ENCODE assay signal across 11 cellular contexts in the genomic region with DNA sequence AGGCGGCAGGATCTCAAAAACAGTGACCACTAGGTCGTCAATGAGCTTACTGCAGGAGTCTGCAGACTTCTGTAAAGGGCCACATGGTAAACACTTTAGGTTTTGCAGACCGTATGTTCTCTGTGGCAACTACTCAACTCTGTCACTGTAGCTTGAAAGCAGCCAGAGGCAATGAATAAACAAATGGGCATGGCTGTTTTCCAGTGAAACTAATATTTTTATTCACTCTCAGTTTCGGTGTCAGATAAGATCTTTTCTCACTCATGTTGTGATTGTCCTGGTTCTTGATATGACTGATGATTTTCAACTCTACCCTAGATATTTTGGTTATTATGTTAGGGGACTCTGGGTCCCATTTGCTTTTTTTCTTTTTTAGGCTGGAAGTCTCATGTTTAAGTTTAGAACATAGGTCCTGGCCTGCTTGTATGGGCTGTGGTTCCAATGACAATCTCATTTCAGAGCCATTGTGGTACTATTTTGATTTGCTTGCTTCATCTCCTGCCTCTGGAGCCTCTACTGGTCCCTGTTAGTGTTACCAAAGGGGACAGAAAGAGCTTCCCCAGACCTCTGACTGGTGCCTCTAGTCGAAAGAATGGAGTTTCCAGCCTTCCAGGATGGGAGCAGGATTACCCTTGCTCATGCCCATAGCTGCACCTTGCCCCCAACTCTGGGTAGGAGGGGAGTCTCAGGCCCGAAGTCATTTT.
DNase-seq lines count a peak whose midpoint lies in the region; ATAC-seq and TF ChIP-seq lines count a peak whose summit lies in the region.
"Had no signal": no experiment of that assay in that cellular context is flagged by ENCODE, and none has a peak within 500 bp of the region (broad histone marks: within the 10 kb centered on the region; RNA-seq: fewer than 3 reads in every experiment).

No MANE protein-coding gene starts in this region.

- no peaks in the 10 kb centered on the region for H3K27me3 ChIP-seq in CD8-positive, alpha-beta T cell (ENCODE audit: insufficient read depth, low read length)

- no peaks in the 10 kb centered on the region for H3K36me3 ChIP-seq in CD8-positive, alpha-beta T cell (ENCODE audit: insufficient read depth, low read length)

- H3K36me3 Mint-ChIP-seq in activated CD8-positive, alpha-beta T cell treated with anti-CD3 and anti-CD28 coated beads, Interleukin-2, amount 10 ng/mL, durations not matched to agents 7 days and 5 days (ENCODE audit: low read depth): no peaks in the 10 kb centered on the region
- no peaks in the 10 kb centered on the region for H3K36me3 Mint-ChIP-seq in CD8-positive, alpha-beta T cell
- H3K36me3 Mint-ChIP-seq in T-cell: no peaks in the 10 kb centered on the region

- H3K4me3 ChIP-seq in CD8-positive, alpha-beta T cell (ENCODE audit: low read depth, low read length): no peak overlapping the region

- no peaks in the 10 kb centered on the region for H3K9me3 ChIP-seq in CD8-positive, alpha-beta T cell (ENCODE audit: low read length)

- DNase-seq in activated CD8-positive, alpha-beta T cell treated with anti-CD3 and anti-CD28 coated beads, Interleukin-2, amount 10 ng/mL, durations not matched to agents 7 days and 5 days: no peak
- DNase-seq in CD8-positive, alpha-beta T cell: no peak
- DNase-seq in stimulated activated naive CD4-positive, alpha-beta T cell treated with Interleukin-2 at 50 U/mL for 16 hours (lab: John Stamatoyannopoulos, UW): no peak
- DNase-seq in T-cell: no peak
- DNase-seq in HuH-7 (ENCODE audit: low spot score): no peak
- DNase-seq: activated effector memory CD4-positive, alpha-beta T cell treated with Interleukin-2 at 50 U/mL for 16 hours; effector CD4-positive, alpha-beta T cell had no signal

- no peak overlapping the region for H3K4me3 Mint-ChIP-seq in activated CD8-positive, alpha-beta T cell treated with anti-CD3 and anti-CD28 coated beads, Interleukin-2, amount 10 ng/mL, durations not matched to agents 7 days and 5 days
- no peak overlapping the region for H3K4me3 Mint-ChIP-seq in CD8-positive, alpha-beta T cell
- H3K4me3 Mint-ChIP-seq in T-cell: no peak overlapping the region

- H3K9me3 Mint-ChIP-seq in activated CD8-positive, alpha-beta T cell treated with anti-CD3 and anti-CD28 coated beads, Interleukin-2, amount 10 ng/mL, durations not matched to agents 7 days and 5 days (ENCODE audit: insufficient read depth): no peaks in the 10 kb centered on the region
- H3K9me3 Mint-ChIP-seq in CD8-positive, alpha-beta T cell: no peaks in the 10 kb centered on the region
- H3K9me3 Mint-ChIP-seq in T-cell: no peaks in the 10 kb centered on the region

- intact Hi-C loops in CD8-positive, alpha-beta T cell (cut with DNase I, micrococcal nuclease): no loop called here

- ATAC-seq in GM18520 (IDR thresholded peaks at IDR 0.05; ENCODE audit: unreplicated experiment) (peak; percentile 95), GM21360 (IDR thresholded peaks at IDR 0.05; ENCODE audit: unreplicated experiment) (peak; percentile 91), HG03066 (IDR thresholded peaks at IDR 0.05; ENCODE audit: low read depth, unreplicated experiment) (peak; percentile 79), T-cell (replicated peaks in 1 of 4) (no peak)
- no peak for ATAC-seq in activated CD8-positive, alpha-beta T cell treated with anti-CD3 and anti-CD28 coated beads, Interleukin-2, amount 10 ng/mL, durations not matched to agents 7 days and 5 days
- ATAC-seq in CD8-positive, alpha-beta T cell: no peak

- TF ChIP-seq CTCF in CD8-positive, alpha-beta T cell (IDR thresholded peaks at IDR 0.05): no peak

- H3K27ac ChIP-seq in CD8-positive, alpha-beta T cell (ENCODE audit: low read depth, low read length): no peak overlapping the region
- H3K27ac ChIP-seq: HL-60 had no signal

- POLR2A ChIA-PET in activated CD8-positive, alpha-beta T cell treated with anti-CD3 and anti-CD28 coated beads, Interleukin-2, amount 10 ng/mL, durations not matched to agents 7 days and 5 days (lab: Charles Lee): interaction anchor here (0.7 to 1.3 kb wide), 2 partner anchors 130 to 1145 kb away, joined by 3 to 4 read pairs; no protein-coding TSS in a partner anchor
- POLR2A ChIA-PET in CD8-positive, alpha-beta T cell (lab: Charles Lee): no interaction called here
- POLR2A ChIA-PET in T-cell (lab: Charles Lee): no interaction called here

- H3K27ac Mint-ChIP-seq in activated CD8-positive, alpha-beta T cell treated with anti-CD3 and anti-CD28 coated beads, Interleukin-2, amount 10 ng/mL, durations not matched to agents 7 days and 5 days: peak overlapping the region; percentile 32
- no peak overlapping the region for H3K27ac Mint-ChIP-seq in CD8-positive, alpha-beta T cell
- H3K27ac Mint-ChIP-seq in T-cell: no peak overlapping the region

- no peaks in the 10 kb centered on the region for H3K4me1 ChIP-seq in CD8-positive, alpha-beta T cell (ENCODE audit: insufficient read depth, low read length)

- peaks cover 31% of the 10 kb centered on the region for H3K4me1 Mint-ChIP-seq in activated CD8-positive, alpha-beta T cell treated with anti-CD3 and anti-CD28 coated beads, Interleukin-2, amount 10 ng/mL, durations not matched to agents 7 days and 5 days (ENCODE audit: low read depth)
- H3K4me1 Mint-ChIP-seq in CD8-positive, alpha-beta T cell (ENCODE audit: low read depth): peaks cover 8% of the 10 kb centered on the region
- H3K4me1 Mint-ChIP-seq in T-cell: peaks cover 16 to 23% (median 20%) of the 10 kb centered on the region in 3 donors

- CTCF ChIA-PET in activated CD8-positive, alpha-beta T cell treated with anti-CD3 and anti-CD28 coated beads, Interleukin-2, amount 10 ng/mL, durations not matched to agents 7 days and 5 days (lab: Charles Lee): no interaction called here
- CTCF ChIA-PET in CD8-positive, alpha-beta T cell (lab: Charles Lee): interaction anchor here (0.5 to 1.1 kb wide), 2 partner anchors 14 to 37 kb away, joined by 3 to 4 read pairs; no protein-coding TSS in a partner anchor
- CTCF ChIA-PET in T-cell (lab: Charles Lee): no interaction called here

- no peaks in the 10 kb centered on the region for H3K27me3 Mint-ChIP-seq in activated CD8-positive, alpha-beta T cell treated with anti-CD3 and anti-CD28 coated beads, Interleukin-2, amount 10 ng/mL, durations not matched to agents 7 days and 5 days (ENCODE audit: low read depth)
- H3K27me3 Mint-ChIP-seq in CD8-positive, alpha-beta T cell (ENCODE audit: low read depth): no peaks in the 10 kb centered on the region
- H3K27me3 Mint-ChIP-seq in T-cell: no peaks in the 10 kb centered on the region

Comparison
In these comparisons a context has a peak if more than half of its experiments do, and no peak if none do; other contexts are left out.
1. ATAC-seq: peak in GM18520 (single experiment), GM21360 (single experiment) and HG03066 (single experiment); none in activated CD8-positive, alpha-beta T cell treated with anti-CD3 and anti-CD28 coated beads, Interleukin-2, amount 10 ng/mL, durations not matched to agents 7 days and 5 days (single experiment), CD8-positive, alpha-beta T cell (single experiment) and T-cell (0 of 4).